Comparison of ENCODE assay signal across 9 cellular contexts in genomic region chr1:205493241-205494085, GRCh38. TPM values are rescaled to one million over a fixed set of nuclear protein-coding genes. Genes with fewer than 3 reads are reported as not detected.
A peak's percentile ranks its signal among the peaks of the same experiment; 100 is the strongest.
DNase-seq lines count a peak whose midpoint lies in the region; ATAC-seq and TF ChIP-seq lines count a peak whose summit lies in the region.
"Had no signal": no experiment of that assay in that cellular context is flagged by ENCODE, and none has a peak within 500 bp of the region (broad histone marks: within the 10 kb centered on the region; RNA-seq: fewer than 3 reads in every experiment).

No MANE protein-coding gene starts in this region.

- TF ChIP-seq CTCF in 22Rv1 (IDR thresholded peaks at IDR 0.05) (no peak), HEK293 (tag by site-specific recombination; IDR thresholded peaks at IDR 0.05) (no peak), ascending aorta (IDR thresholded peaks at IDR 0.05) (no peak), kidney epithelial cell (IDR thresholded peaks at IDR 0.05; ENCODE audit: insufficient read depth, low read length, poor library complexity, severe bottlenecking) (no peak)

- intact Hi-C loops in ascending aorta (cut with DNase I): no loop called here

- H3K4me3 ChIP-seq in HEK293 (ENCODE audit: low read depth, low read length) (no peak overlapping the region), ascending aorta (no peak overlapping the region), kidney epithelial cell (ENCODE audit: low read depth, low read length) (no peak overlapping the region)

- H3K27me3 ChIP-seq in ascending aorta (no peaks in the 10 kb centered on the region), kidney epithelial cell (ENCODE audit: control insufficient read depth, insufficient read depth, low read length) (peaks cover 2% of the 10 kb centered on the region)

- CTCF ChIA-PET in HEK293 (lab: Yijun Ruan, JAX): interaction anchor here (0.6 to 19.2 kb wide), 6 partner anchors 7 to 1058 kb away, joined by 4 to 459 read pairs (median 18); no protein-coding TSS in a partner anchor

- DNase-seq in ascending aorta (ENCODE audit: low spot score in 2 of 2): peak; percentile 27 to 71
- peak; percentile 65 for DNase-seq in kidney epithelial cell (ENCODE audit: low read depth)
- no peak for DNase-seq in amniotic stem cell (lab: John Stamatoyannopoulos, UW)
- no peak for DNase-seq in NCI-H146 treated with DMSO at 0.1 percent for 48 hours (lab: John Stamatoyannopoulos, UW; ENCODE audit: unreplicated experiment)
- DNase-seq in cerebellar nuclear complex (lab: John Stamatoyannopoulos, UW): no peak
- DNase-seq: GF-D8 had no signal

- H3K4me1 ChIP-seq in HEK293 (ENCODE audit: control insufficient read depth, insufficient read depth, low read length) (peaks cover 16% of the 10 kb centered on the region), ascending aorta (peaks cover 3 to 11% of the 10 kb centered on the region in 2 donors)

- H3K36me3 ChIP-seq in HEK293 (ENCODE audit: control insufficient read depth in 2 of 2, insufficient read depth in 1 of 2, low read length in 2 of 2) (no peaks in the 10 kb centered on the region), ascending aorta (no peaks in the 10 kb centered on the region), kidney epithelial cell (ENCODE audit: control insufficient read depth, insufficient read depth, low read length) (no peaks in the 10 kb centered on the region)

- POLR2A ChIA-PET in HEK293 (lab: Yijun Ruan, JAX): no interaction called here

- no peaks in the 10 kb centered on the region for H3K9me3 ChIP-seq in HEK293 (ENCODE audit: control insufficient read depth, insufficient read depth, low read depth, low read length)
- H3K9me3 ChIP-seq in ascending aorta: no peaks in the 10 kb centered on the region

- H3K27ac ChIP-seq in 22Rv1 (0 out of 2 replicates have a peak overlapping the region, but pooled peaks have one; percentile 2), HEK293 (ENCODE audit: extremely low read depth, low read depth, low read length) (no peak overlapping the region; the same call in 1 of the 2 replicates), ascending aorta (peak overlapping the region; percentile 36 to 64)

- ATAC-seq in GM19467 (IDR thresholded peaks at IDR 0.05; ENCODE audit: unreplicated experiment): no peak

TF ChIP-seq in HEK293, 187 proteins besides CTCF, POLR2A, EP300 and RAD21 (continues in another document):
- TF ChIP-seq ZNF398 (tag by site-specific recombination; IDR thresholded peaks at IDR 0.05) (peak; percentile 96), ZNF2 (tag by site-specific recombination; IDR thresholded peaks at IDR 0.05) (no peak), REPIN1 (tag by site-specific recombination; IDR thresholded peaks at IDR 0.05; ENCODE audit: low read depth) (no peak), MYNN (tag by site-specific recombination; IDR thresholded peaks at IDR 0.05; ENCODE audit: borderline replicate concordance) (no peak), ZNF248 (tag by site-specific recombination; IDR thresholded peaks at IDR 0.05) (no peak), ZNF701 (tag by site-specific recombination; IDR thresholded peaks at IDR 0.05) (no peak), KLF9 (tag by site-specific recombination; IDR thresholded peaks at IDR 0.05; ENCODE audit: low read depth) (no peak), ZNF184 (tag by site-specific recombination; IDR thresholded peaks at IDR 0.05) (no peak), WT1 (tag by site-specific recombination; IDR thresholded peaks at IDR 0.05) (no peak), ZNF354C (tag by site-specific recombination; IDR thresholded peaks at IDR 0.05; ENCODE audit: borderline replicate concordance, low read depth) (no peak), ZFP41 (tag by site-specific recombination; IDR thresholded peaks at IDR 0.05; ENCODE audit: borderline replicate concordance) (no peak), ZNF654 (tag by site-specific recombination; IDR thresholded peaks at IDR 0.05; ENCODE audit: low read depth) (no peak), ZNF133 (tag by site-specific recombination; IDR thresholded peaks at IDR 0.05) (no peak), ZNF600 (tag by site-specific recombination; IDR thresholded peaks at IDR 0.05) (0 out of 2 replicates have a peak, but pooled peaks have one; percentile 19), ZNF140 (tag by site-specific recombination; IDR thresholded peaks at IDR 0.05) (no peak), ZFHX2 (tag by site-specific recombination; conservative IDR thresholded peaks at IDR 0.05) (peak; percentile 69), ZNF335 (tag by site-specific recombination; conservative IDR thresholded peaks at IDR 0.05) (peak; percentile 43), ZNF510 (tag by site-specific recombination; IDR thresholded peaks at IDR 0.05; ENCODE audit: insufficient replicate concordance) (no peak), ZNF266 (tag by site-specific recombination; IDR thresholded peaks at IDR 0.05; ENCODE audit: low read depth) (no peak), ZNF624 (tag by site-specific recombination; IDR thresholded peaks at IDR 0.05) (no peak), ZBTB20 (tag by site-specific recombination; IDR thresholded peaks at IDR 0.05) (0 out of 2 replicates have a peak, but pooled peaks have one; percentile 25), ZNF311 (tag by site-specific recombination; IDR thresholded peaks at IDR 0.05; ENCODE audit: borderline replicate concordance) (no peak), ZNF660 (tag by site-specific recombination; IDR thresholded peaks at IDR 0.05) (peak; percentile 97), ZNF76 (tag by site-specific recombination; IDR thresholded peaks at IDR 0.05; ENCODE audit: borderline replicate concordance, low read depth) (no peak), ZNF175 (tag by site-specific recombination; IDR thresholded peaks at IDR 0.05) (no peak), FEZF1 (tag by site-specific recombination; IDR thresholded peaks at IDR 0.05) (no peak), PRDM10 (tag by site-specific recombination; IDR thresholded peaks at IDR 0.05) (peak; percentile 88), ZNF37A (tag by site-specific recombination; IDR thresholded peaks at IDR 0.05) (no peak), SP7 (tag by site-specific recombination; IDR thresholded peaks at IDR 0.05) (peak; percentile 79), YY1 (tag by site-specific recombination; IDR thresholded peaks at IDR 0.05) (no peak), ZNF658 (tag by site-specific recombination; IDR thresholded peaks at IDR 0.05) (no peak), ZBTB48 (tag by site-specific recombination; IDR thresholded peaks at IDR 0.05) (peak; percentile 81), ZSCAN23 (tag by site-specific recombination; IDR thresholded peaks at IDR 0.05) (no peak), GFI1B (tag by site-specific recombination; IDR thresholded peaks at IDR 0.05) (peak; percentile 81)

RNA-seq across cellular contexts. Expression of gene CDK18, which starts 11.0 kb away (rescaled TPM):
- total RNA-seq in ascending aorta: 70.0 TPM
- total RNA-seq in kidney epithelial cell: 12.1 and 14.0 TPM in 2 replicates

RNA-seq across cellular contexts. Expression of gene BLACAT1, which starts 37.6 kb away (rescaled TPM):
- not detected for total RNA-seq in ascending aorta
- 1.5 and 2.0 TPM in 2 replicates for total RNA-seq in kidney epithelial cell

Comparison
In these comparisons a context has a peak if more than half of its experiments do, and no peak if none do; other contexts are left out.
1. DNase-seq: peak in ascending aorta (2 of 2) and kidney epithelial cell (single experiment); none in amniotic stem cell (single experiment), NCI-H146 treated with DMSO at 0.1 percent for 48 hours (single experiment) and cerebellar nuclear complex (0 of 2).